ENCODE assay signal across 1 cellular context in genomic region chr1:214270097-214270635, GRCh38.
TF ChIP-seq lines count a peak whose summit lies in the region.

No MANE protein-coding gene starts in this region.

TF ChIP-seq in K562, 482 proteins besides CTCF, POLR2A, EP300 and RAD21:
- TF ChIP-seq HINFP (tag; conservative IDR thresholded peaks at IDR 0.05; ENCODE audit: low read depth), result no peak
- no peak for TF ChIP-seq TOE1 (IDR thresholded peaks at IDR 0.05; ENCODE audit: borderline replicate concordance)
- no peak for TF ChIP-seq TOE1 (CRISPR knock-in tag; IDR thresholded peaks at IDR 0.05; ENCODE audit: borderline replicate concordance, low read depth)
- TF ChIP-seq CBX8 (IDR thresholded peaks at IDR 0.05; ENCODE audit: borderline replicate concordance, extremely low read depth, low read depth, low read length, poor library complexity, severe bottlenecking), result peak; percentile 26
- TF ChIP-seq IRF9 (tag; IDR thresholded peaks at IDR 0.05), result no peak
- TF ChIP-seq GMEB1 (CRISPR knock-in tag; IDR thresholded peaks at IDR 0.05), result no peak
- TF ChIP-seq TSHZ1 (CRISPR knock-in tag; IDR thresholded peaks at IDR 0.05), result no peak
- no peak for TF ChIP-seq MAFK (IDR thresholded peaks at IDR 0.05; ENCODE audit: low read length)
- TF ChIP-seq NR1H2 (CRISPR knock-in tag; IDR thresholded peaks at IDR 0.05), result no peak
